In the genomic region with DNA sequence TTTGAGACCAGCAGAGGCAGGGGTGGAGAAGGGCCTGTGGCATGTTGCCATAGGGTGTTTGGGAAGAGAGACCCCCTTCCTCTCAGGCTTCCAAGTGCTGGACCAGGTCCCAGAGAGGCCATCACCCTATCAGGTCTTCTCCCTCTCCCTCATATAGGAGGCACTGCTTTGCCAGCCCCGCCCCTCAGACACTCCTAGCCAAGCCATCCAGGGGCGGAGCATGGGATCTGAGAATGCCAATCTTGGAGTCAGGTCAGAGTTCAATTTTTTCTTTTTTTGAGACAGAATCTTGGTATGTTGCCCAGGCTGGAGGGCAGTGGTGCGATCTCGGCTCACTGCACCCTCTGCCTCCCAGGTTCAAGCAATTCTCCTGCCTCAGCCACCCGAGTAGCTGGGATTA, we compare ENCODE assay signal across 1 cellular context.
TF ChIP-seq lines count a peak whose summit lies in the region.

No MANE protein-coding gene starts in this region.

TF ChIP-seq in A549, 52 proteins besides CTCF, POLR2A, EP300 and RAD21 (continued from another document):
- TF ChIP-seq, protein P1, sequence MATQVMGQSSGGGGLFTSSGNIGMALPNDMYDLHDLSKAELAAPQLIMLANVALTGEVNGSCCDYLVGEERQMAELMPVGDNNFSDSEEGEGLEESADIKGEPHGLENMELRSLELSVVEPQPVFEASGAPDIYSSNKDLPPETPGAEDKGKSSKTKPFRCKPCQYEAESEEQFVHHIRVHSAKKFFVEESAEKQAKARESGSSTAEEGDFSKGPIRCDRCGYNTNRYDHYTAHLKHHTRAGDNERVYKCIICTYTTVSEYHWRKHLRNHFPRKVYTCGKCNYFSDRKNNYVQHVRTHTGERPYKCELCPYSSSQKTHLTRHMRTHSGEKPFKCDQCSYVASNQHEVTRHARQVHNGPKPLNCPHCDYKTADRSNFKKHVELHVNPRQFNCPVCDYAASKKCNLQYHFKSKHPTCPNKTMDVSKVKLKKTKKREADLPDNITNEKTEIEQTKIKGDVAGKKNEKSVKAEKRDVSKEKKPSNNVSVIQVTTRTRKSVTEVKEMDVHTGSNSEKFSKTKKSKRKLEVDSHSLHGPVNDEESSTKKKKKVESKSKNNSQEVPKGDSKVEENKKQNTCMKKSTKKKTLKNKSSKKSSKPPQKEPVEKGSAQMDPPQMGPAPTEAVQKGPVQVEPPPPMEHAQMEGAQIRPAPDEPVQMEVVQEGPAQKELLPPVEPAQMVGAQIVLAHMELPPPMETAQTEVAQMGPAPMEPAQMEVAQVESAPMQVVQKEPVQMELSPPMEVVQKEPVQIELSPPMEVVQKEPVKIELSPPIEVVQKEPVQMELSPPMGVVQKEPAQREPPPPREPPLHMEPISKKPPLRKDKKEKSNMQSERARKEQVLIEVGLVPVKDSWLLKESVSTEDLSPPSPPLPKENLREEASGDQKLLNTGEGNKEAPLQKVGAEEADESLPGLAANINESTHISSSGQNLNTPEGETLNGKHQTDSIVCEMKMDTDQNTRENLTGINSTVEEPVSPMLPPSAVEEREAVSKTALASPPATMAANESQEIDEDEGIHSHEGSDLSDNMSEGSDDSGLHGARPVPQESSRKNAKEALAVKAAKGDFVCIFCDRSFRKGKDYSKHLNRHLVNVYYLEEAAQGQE (IDR thresholded peaks at IDR 0.05): no peak
- TF ChIP-seq, protein P2, sequence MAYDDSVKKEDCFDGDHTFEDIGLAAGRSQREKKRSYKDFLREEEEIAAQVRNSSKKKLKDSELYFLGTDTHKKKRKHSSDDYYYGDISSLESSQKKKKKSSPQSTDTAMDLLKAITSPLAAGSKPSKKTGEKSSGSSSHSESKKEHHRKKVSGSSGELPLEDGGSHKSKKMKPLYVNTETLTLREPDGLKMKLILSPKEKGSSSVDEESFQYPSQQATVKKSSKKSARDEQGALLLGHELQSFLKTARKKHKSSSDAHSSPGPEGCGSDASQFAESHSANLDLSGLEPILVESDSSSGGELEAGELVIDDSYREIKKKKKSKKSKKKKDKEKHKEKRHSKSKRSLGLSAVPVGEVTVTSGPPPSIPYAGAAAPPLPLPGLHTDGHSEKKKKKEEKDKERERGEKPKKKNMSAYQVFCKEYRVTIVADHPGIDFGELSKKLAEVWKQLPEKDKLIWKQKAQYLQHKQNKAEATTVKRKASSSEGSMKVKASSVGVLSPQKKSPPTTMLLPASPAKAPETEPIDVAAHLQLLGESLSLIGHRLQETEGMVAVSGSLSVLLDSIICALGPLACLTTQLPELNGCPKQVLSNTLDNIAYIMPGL (CRISPR knock-in tag; IDR thresholded peaks at IDR 0.05; ENCODE audit: borderline replicate concordance): no peak
